1 cellular context compared by ENCODE assay signal in genomic region chr20:16111132-16111852, GRCh38.
TF ChIP-seq lines count a peak whose summit lies in the region.

No MANE protein-coding gene starts in this region.

TF ChIP-seq in HepG2, 621 proteins besides CTCF, POLR2A, EP300 and RAD21 (continued from another document):
- TF ChIP-seq PBX3 (CRISPR knock-in tag; IDR thresholded peaks at IDR 0.05; ENCODE audit: borderline replicate concordance) (no peak), PHB2 (IDR thresholded peaks at IDR 0.05; ENCODE audit: partially characterized antibody) (no peak), NFRKB (IDR thresholded peaks at IDR 0.05) (no peak), AGO2 (optimal IDR thresholded peaks at IDR 0.05; ENCODE audit: low read depth, low read length) (no peak), ZNF207 (IDR thresholded peaks at IDR 0.05; ENCODE audit: borderline replicate concordance) (no peak), CERS6 (CRISPR knock-in tag; IDR thresholded peaks at IDR 0.05) (no peak), HOXA3 (CRISPR knock-in tag; IDR thresholded peaks at IDR 0.05) (no peak), CHD4 (IDR thresholded peaks at IDR 0.05; ENCODE audit: borderline replicate concordance, low read length) (no peak), ZNF773 (CRISPR knock-in tag; IDR thresholded peaks at IDR 0.05; ENCODE audit: borderline replicate concordance) (no peak), NFKBIZ (CRISPR knock-in tag; IDR thresholded peaks at IDR 0.05) (no peak), ZNF281 (CRISPR knock-in tag; IDR thresholded peaks at IDR 0.05; ENCODE audit: borderline replicate concordance) (no peak), HNRNPH1 (optimal IDR thresholded peaks at IDR 0.05; ENCODE audit: low read depth, low read length) (no peak), ZNF749 (CRISPR knock-in tag; IDR thresholded peaks at IDR 0.05; ENCODE audit: borderline replicate concordance) (no peak), ARNT2 (CRISPR knock-in tag; IDR thresholded peaks at IDR 0.05; ENCODE audit: low read depth) (no peak)
